11 cellular contexts compared by ENCODE assay signal in genomic region chr10:3485287-3485686, GRCh38.
A peak's percentile ranks its signal among the peaks of the same experiment; 100 is the strongest.
DNase-seq lines count a peak whose midpoint lies in the region; ATAC-seq, FAIRE-seq and TF ChIP-seq lines count a peak whose summit lies in the region.
"Had no signal": no experiment of that assay in that cellular context is flagged by ENCODE, and none has a peak within 500 bp of the region (broad histone marks: within the 10 kb centered on the region; RNA-seq: fewer than 3 reads in every experiment).

No MANE protein-coding gene starts in this region.

- no peak for TF ChIP-seq EP300 in ovary (IDR thresholded peaks at IDR 0.05)

- DNase-seq in NAMALWA (ENCODE audit: low spot score) = peak; percentile 75
- peak; percentile 15 for DNase-seq in middle frontal gyrus (ENCODE audit: extremely low spot score, low spot score)
- no peak for DNase-seq in H54 (ENCODE audit: insufficient read length, low spot score)
- DNase-seq in ovary = no peak
- no peak for DNase-seq in left lung
- DNase-seq in vagina (ENCODE audit: extremely low spot score in 2 of 2) = no peak
- DNase-seq: aorta, foreskin melanocyte, NCI-H2171 had no signal

- intact Hi-C loops in ovary (cut with DNase I) = no loop called here
- intact Hi-C loops in left lung (cut with DNase I) = no loop called here
- intact Hi-C loops in vagina (cut with DNase I) = no loop called here

- ATAC-seq in GM21528 (IDR thresholded peaks at IDR 0.05; ENCODE audit: low FRiP score, unreplicated experiment) = peak; percentile 49
- no peak for ATAC-seq in left lung

- H3K4me3 ChIP-seq in GM12875 (ENCODE audit: low read depth, low read length) = peak overlapping the region; percentile 40
- no peak overlapping the region for H3K4me3 ChIP-seq in ovary
- H3K4me3 ChIP-seq in left lung = no peak overlapping the region
- no peak overlapping the region for H3K4me3 ChIP-seq in vagina

- FAIRE-seq in H54 (lab: Jason Lieb, UNC) = no peak

- TF ChIP-seq CTCF in GM12875 (IDR thresholded peaks at IDR 0.05; ENCODE audit: borderline replicate concordance, insufficient read depth, low read depth, low read length) (no peak), ovary (IDR thresholded peaks at IDR 0.05) (no peak), left lung (IDR thresholded peaks at IDR 0.05) (no peak), vagina (IDR thresholded peaks at IDR 0.05) (no peak)

- WGBS in ovary, 3 donors = 87 to 91% (median 88%) methylated on average over 8 of the region's 8 CpGs

- H3K36me3 ChIP-seq in ovary = no peaks in the 10 kb centered on the region
- H3K36me3 ChIP-seq in left lung = no peaks in the 10 kb centered on the region
- no peaks in the 10 kb centered on the region for H3K36me3 ChIP-seq in vagina

- H3K27me3 ChIP-seq in ovary (no peaks in the 10 kb centered on the region), left lung (no peaks in the 10 kb centered on the region), vagina (no peaks in the 10 kb centered on the region)

- no peaks in the 10 kb centered on the region for H3K9me3 ChIP-seq in ovary
- H3K9me3 ChIP-seq in left lung = no peaks in the 10 kb centered on the region
- no peaks in the 10 kb centered on the region for H3K9me3 ChIP-seq in vagina

- H3K27ac ChIP-seq in ovary (no peak overlapping the region), left lung (no peak overlapping the region), vagina (no peak overlapping the region)

- TF ChIP-seq POLR2A in H54 (IDR thresholded peaks at IDR 0.05; ENCODE audit: low read depth, low read length) = no peak
- TF ChIP-seq POLR2A in ovary (IDR thresholded peaks at IDR 0.05) = no peak
- no peak for TF ChIP-seq POLR2A in vagina (IDR thresholded peaks at IDR 0.05)

- H3K4me1 ChIP-seq in ovary (ENCODE audit: insufficient read depth) (peaks cover 4% of the 10 kb centered on the region), left lung (peaks cover 3 to 21% of the 10 kb centered on the region in 2 donors), vagina (peaks cover 28% of the 10 kb centered on the region)

Comparison
In these comparisons a context has a peak if more than half of its experiments do, and no peak if none do; other contexts are left out.
1. DNase-seq: peak in NAMALWA (single experiment) and middle frontal gyrus (single experiment); none in H54 (single experiment), ovary (0 of 5), left lung (0 of 2) and vagina (0 of 2).